30 cellular contexts compared by ENCODE assay signal in genomic region chr12:46354799-46355194, GRCh38.
"Had no signal": no experiment of that assay in that cellular context is flagged by ENCODE, and none has a peak within 500 bp of the region (broad histone marks: within the 10 kb centered on the region; RNA-seq: fewer than 3 reads in every experiment).

No MANE protein-coding gene starts in this region.

- H3K36me3 ChIP-seq: ovary had no signal

- H3K4me3 Mint-ChIP-seq: activated T-cell treated with anti-CD3 and anti-CD28 coated beads, Interleukin-2, amount 50 U/mL, for 24 hours; effector memory CD8-positive, alpha-beta T cell; immature natural killer cell; stimulated activated memory B cell treated with anti-CD40 and anti-IgM and Interleukin-4, amounts not matched to agents 10 μg/mL and 1 μg/mL and 100 μg/mL, for 72 hours; stimulated activated naive CD8-positive, alpha-beta T cell treated with anti-CD3 and anti-CD28 coated beads, Interleukin-15, amount 100 ng/mL, for 72 hours had no signal

- H3K27me3 ChIP-seq: brain microvascular endothelial cell, ovary, thyroid gland, upper lobe of right lung had no signal

- DNase-seq: activated CD4-positive, alpha-beta T cell treated with anti-CD3 and anti-CD28 coated beads for 4 hours; activated CD4-positive, alpha-beta T cell treated with anti-CD3 and anti-CD28 coated beads, Interleukin-2, amount 50 U/mL, for 4 hours; activated CD8-positive, alpha-beta memory T cell treated with anti-CD3 and anti-CD28 coated beads, Interleukin-2, amount 50 U/mL, for 48 hours; activated gamma-delta T cell; activated naive CD4-positive, alpha-beta T cell treated with anti-CD3 and anti-CD28 coated beads, Interleukin-2, amount 50 U/mL, for 16 hours; activated T-cell treated with anti-CD3 and anti-CD28 coated beads, Interleukin-2, amount 50 U/mL, for 24 hours; amniotic stem cell; brain microvascular endothelial cell; cortex of kidney; effector memory CD8-positive, alpha-beta T cell; foreskin fibroblast; head of caudate nucleus; hippocampal formation; immature natural killer cell; kidney; left ventricle myocardium inferior; ovary; stimulated activated CD4-positive, alpha-beta T cell treated with anti-CD3 and anti-CD28 coated beads, Interleukin-1b, Interleukin-23, amount 100 ng/mL, for 48 hours; stimulated activated CD4-positive, alpha-beta T cell treated with anti-CD3 and anti-CD28 coated beads, Interleukin-4, amount 100 ng/mL, for 4 hours; stimulated activated CD8-positive, alpha-beta memory T cell treated with anti-CD3 and anti-CD28 coated beads, Interleukin-4, amount 100 ng/mL, for 48 hours; stimulated activated naive CD8-positive, alpha-beta T cell treated with anti-CD3 and anti-CD28 coated beads, Interleukin-15, amount 100 ng/mL, for 72 hours; thyroid gland; upper lobe of right lung had no signal

- H3K27me3 Mint-ChIP-seq: activated T-cell treated with anti-CD3 and anti-CD28 coated beads, Interleukin-2, amount 50 U/mL, for 24 hours; effector memory CD8-positive, alpha-beta T cell; stimulated activated memory B cell treated with anti-CD40 and anti-IgM and Interleukin-4, amounts not matched to agents 10 μg/mL and 1 μg/mL and 100 μg/mL, for 72 hours; stimulated activated naive CD8-positive, alpha-beta T cell treated with anti-CD3 and anti-CD28 coated beads, Interleukin-15, amount 100 ng/mL, for 72 hours had no signal

- ATAC-seq: esophagus mucosa; stimulated activated memory B cell treated with anti-CD40 and anti-IgM and Interleukin-4, amounts not matched to agents 10 μg/mL and 1 μg/mL and 100 μg/mL, for 72 hours; upper lobe of right lung had no signal

- H3K9me3 ChIP-seq: left ventricle myocardium inferior, ovary, prostate gland, thyroid gland, upper lobe of right lung had no signal

- H3K4me1 ChIP-seq: prostate gland, thyroid gland had no signal

- FAIRE-seq: astrocyte, endothelial cell of umbilical vein, kidney had no signal

- H3K4me2 ChIP-seq: smooth muscle cell had no signal

- H3K9me3 Mint-ChIP-seq: activated T-cell treated with anti-CD3 and anti-CD28 coated beads, Interleukin-2, amount 50 U/mL, for 24 hours; effector memory CD8-positive, alpha-beta T cell; immature natural killer cell; stimulated activated memory B cell treated with anti-CD40 and anti-IgM and Interleukin-4, amounts not matched to agents 10 μg/mL and 1 μg/mL and 100 μg/mL, for 72 hours had no signal

- H3K27ac ChIP-seq: brain microvascular endothelial cell, left ventricle myocardium inferior, ovary, prostate gland, thyroid gland, upper lobe of right lung had no signal

- H3K27ac Mint-ChIP-seq: activated T-cell treated with anti-CD3 and anti-CD28 coated beads, Interleukin-2, amount 50 U/mL, for 24 hours; effector memory CD8-positive, alpha-beta T cell; stimulated activated memory B cell treated with anti-CD40 and anti-IgM and Interleukin-4, amounts not matched to agents 10 μg/mL and 1 μg/mL and 100 μg/mL, for 72 hours; stimulated activated naive CD8-positive, alpha-beta T cell treated with anti-CD3 and anti-CD28 coated beads, Interleukin-15, amount 100 ng/mL, for 72 hours had no signal

- H3K4me1 Mint-ChIP-seq: stimulated activated memory B cell treated with anti-CD40 and anti-IgM and Interleukin-4, amounts not matched to agents 10 μg/mL and 1 μg/mL and 100 μg/mL, for 72 hours had no signal

- H3K4me3 ChIP-seq: left ventricle myocardium inferior, lung, ovary, prostate gland, smooth muscle cell, thyroid gland, upper lobe of right lung had no signal
